Comparison of ENCODE assay signal across 2 cellular contexts in the genomic region with DNA sequence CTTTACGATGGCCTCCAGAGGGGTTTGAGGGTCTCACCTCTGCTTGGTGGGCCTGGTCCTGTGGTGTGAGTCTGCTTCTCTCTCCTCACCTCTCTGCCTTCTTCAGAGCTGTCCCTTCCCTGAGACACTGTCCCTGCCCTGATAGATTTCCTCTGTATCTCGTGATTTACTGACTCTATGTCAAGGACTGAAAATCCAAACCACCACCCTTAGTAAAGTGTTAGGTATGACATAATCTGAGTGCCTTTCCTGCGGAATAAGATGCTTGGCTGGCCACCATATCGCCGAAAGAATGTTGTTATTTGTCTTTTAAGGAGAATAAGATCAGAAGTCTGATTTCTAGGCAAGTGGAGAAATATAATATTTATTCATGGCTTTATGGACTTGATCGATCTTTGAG.
TF ChIP-seq lines count a peak whose summit lies in the region.

No MANE protein-coding gene starts in this region.

TF ChIP-seq in liver, 16 proteins besides CTCF, POLR2A, EP300 and RAD21:
- TF ChIP-seq, protein P1, sequence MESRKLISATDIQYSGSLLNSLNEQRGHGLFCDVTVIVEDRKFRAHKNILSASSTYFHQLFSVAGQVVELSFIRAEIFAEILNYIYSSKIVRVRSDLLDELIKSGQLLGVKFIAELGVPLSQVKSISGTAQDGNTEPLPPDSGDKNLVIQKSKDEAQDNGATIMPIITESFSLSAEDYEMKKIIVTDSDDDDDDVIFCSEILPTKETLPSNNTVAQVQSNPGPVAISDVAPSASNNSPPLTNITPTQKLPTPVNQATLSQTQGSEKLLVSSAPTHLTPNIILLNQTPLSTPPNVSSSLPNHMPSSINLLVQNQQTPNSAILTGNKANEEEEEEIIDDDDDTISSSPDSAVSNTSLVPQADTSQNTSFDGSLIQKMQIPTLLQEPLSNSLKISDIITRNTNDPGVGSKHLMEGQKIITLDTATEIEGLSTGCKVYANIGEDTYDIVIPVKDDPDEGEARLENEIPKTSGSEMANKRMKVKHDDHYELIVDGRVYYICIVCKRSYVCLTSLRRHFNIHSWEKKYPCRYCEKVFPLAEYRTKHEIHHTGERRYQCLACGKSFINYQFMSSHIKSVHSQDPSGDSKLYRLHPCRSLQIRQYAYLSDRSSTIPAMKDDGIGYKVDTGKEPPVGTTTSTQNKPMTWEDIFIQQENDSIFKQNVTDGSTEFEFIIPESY (IDR thresholded peaks at IDR 0.05), result no peak
- TF ChIP-seq HNF4A (conservative IDR thresholded peaks at IDR 0.05) (no peak), GABPA (IDR thresholded peaks at IDR 0.05 in 1 of 2, conservative IDR thresholded peaks at IDR 0.05 in 1 of 2) (no peak), EGR1 (IDR thresholded peaks at IDR 0.05; ENCODE audit: low read depth in 2 of 2) (no peak), YY1 (IDR thresholded peaks at IDR 0.05) (no peak), JUND (IDR thresholded peaks at IDR 0.05) (no peak), HNF4G (IDR thresholded peaks at IDR 0.05) (no peak), RXRA (IDR thresholded peaks at IDR 0.05) (no peak)
- TF ChIP-seq, protein P2, sequence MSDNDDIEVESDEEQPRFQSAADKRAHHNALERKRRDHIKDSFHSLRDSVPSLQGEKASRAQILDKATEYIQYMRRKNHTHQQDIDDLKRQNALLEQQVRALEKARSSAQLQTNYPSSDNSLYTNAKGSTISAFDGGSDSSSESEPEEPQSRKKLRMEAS (IDR thresholded peaks at IDR 0.05), result no peak
TF ChIP-seq in liver: peak in this region for 0.

TF ChIP-seq in HepG2, 621 proteins besides CTCF, POLR2A, EP300 and RAD21:
- no peak for TF ChIP-seq ESRRA (CRISPR knock-in tag; IDR thresholded peaks at IDR 0.05; ENCODE audit: low read depth)
- TF ChIP-seq ZNF792 (CRISPR knock-in tag; IDR thresholded peaks at IDR 0.05), result no peak
- TF ChIP-seq, protein P3, sequence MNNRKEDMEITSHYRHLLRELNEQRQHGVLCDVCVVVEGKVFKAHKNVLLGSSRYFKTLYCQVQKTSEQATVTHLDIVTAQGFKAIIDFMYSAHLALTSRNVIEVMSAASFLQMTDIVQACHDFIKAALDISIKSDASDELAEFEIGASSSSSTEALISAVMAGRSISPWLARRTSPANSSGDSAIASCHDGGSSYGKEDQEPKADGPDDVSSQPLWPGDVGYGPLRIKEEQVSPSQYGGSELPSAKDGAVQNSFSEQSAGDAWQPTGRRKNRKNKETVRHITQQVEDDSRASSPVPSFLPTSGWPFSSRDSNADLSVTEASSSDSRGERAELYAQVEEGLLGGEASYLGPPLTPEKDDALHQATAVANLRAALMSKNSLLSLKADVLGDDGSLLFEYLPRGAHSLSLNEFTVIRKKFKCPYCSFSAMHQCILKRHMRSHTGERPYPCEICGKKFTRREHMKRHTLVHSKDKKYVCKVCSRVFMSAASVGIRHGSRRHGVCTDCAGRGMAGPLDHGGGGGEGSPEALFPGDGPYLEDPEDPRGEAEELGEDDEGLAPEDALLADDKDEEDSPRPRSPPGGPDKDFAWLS (CRISPR knock-in tag; IDR thresholded peaks at IDR 0.05; ENCODE audit: borderline replicate concordance), result no peak
- TF ChIP-seq SOX5 (CRISPR knock-in tag; IDR thresholded peaks at IDR 0.05; ENCODE audit: borderline replicate concordance), result no peak
- TF ChIP-seq ETV6 (CRISPR knock-in tag; conservative IDR thresholded peaks at IDR 0.05), result no peak
- TF ChIP-seq ZNF432 (CRISPR knock-in tag; IDR thresholded peaks at IDR 0.05; ENCODE audit: borderline replicate concordance), result no peak
- TF ChIP-seq, protein P4, sequence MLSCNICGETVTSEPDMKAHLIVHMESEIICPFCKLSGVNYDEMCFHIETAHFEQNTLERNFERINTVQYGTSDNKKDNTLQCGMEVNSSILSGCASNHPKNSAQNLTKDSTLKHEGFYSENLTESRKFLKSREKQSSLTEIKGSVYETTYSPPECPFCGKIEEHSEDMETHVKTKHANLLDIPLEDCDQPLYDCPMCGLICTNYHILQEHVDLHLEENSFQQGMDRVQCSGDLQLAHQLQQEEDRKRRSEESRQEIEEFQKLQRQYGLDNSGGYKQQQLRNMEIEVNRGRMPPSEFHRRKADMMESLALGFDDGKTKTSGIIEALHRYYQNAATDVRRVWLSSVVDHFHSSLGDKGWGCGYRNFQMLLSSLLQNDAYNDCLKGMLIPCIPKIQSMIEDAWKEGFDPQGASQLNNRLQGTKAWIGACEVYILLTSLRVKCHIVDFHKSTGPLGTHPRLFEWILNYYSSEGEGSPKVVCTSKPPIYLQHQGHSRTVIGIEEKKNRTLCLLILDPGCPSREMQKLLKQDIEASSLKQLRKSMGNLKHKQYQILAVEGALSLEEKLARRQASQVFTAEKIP (CRISPR knock-in tag; IDR thresholded peaks at IDR 0.05; ENCODE audit: borderline replicate concordance), result no peak
- TF ChIP-seq NFKBIZ (CRISPR knock-in tag; IDR thresholded peaks at IDR 0.05), result no peak
